Comparison of ENCODE assay signal across 10 cellular contexts in the genomic region with DNA sequence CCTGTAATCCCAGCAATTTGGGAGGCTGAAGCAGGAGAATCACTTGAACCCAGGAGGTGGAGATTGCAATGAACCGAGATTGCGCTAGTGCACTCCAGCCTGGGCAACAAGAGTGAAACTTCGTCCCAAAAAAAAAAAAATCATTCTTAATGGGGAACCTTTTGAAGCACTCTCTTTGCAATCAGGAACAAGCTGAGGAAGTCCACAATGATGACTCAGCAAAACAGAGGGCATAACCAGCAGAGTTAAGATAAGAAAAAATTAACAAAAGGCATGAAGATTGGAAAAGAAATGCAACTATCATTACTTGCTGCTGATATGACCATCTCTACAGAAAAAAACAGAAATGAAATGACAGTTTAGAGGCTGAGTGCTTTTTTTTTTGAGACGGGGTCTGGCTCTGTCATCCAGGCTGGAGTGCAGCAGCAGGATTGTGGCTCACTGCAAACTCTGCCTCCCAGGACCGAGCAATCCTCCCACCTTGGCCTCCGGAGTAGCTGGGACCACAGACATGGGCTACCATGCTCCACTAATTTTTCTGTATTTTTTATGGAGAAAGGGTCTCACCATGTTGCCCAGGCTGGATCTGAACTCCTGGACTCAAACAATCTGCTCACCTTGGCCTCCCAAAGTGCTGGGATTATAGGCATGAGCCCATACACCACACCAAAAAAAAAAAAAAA.
DNase-seq lines count a peak whose midpoint lies in the region; ATAC-seq lines count a peak whose summit lies in the region.
"Had no signal": no experiment of that assay in that cellular context is flagged by ENCODE, and none has a peak within 500 bp of the region (broad histone marks: within the 10 kb centered on the region; RNA-seq: fewer than 3 reads in every experiment).

No MANE protein-coding gene starts in this region.

- POLR2A ChIA-PET in activated CD8-positive, alpha-beta T cell treated with anti-CD3 and anti-CD28 coated beads, Interleukin-2, amount 10 ng/mL, durations not matched to agents 7 days and 5 days (lab: Charles Lee), result interaction anchor here (0.7 to 1.3 kb wide), 2 partner anchors 15 to 63 kb away, joined by 3 to 4 read pairs; no protein-coding TSS in a partner anchor

- DNase-seq in stimulated activated naive CD8-positive, alpha-beta T cell treated with anti-CD3 and anti-CD28 coated beads, Interleukin-15, Interleukin-2, amounts not matched to agents 100 U/mL and 50 U/mL, for 24 hours, result no peak
- DNase-seq in activated CD8-positive, alpha-beta T cell treated with anti-CD3 and anti-CD28 coated beads, Interleukin-2, amount 10 ng/mL, durations not matched to agents 7 days and 5 days, result no peak
- DNase-seq in immature natural killer cell (no peak), hepatic stellate cell (ENCODE audit: low spot score) (no peak), D341Med (ENCODE audit: low spot score) (no peak)
- DNase-seq: NCI-H524 had no signal

- H3K36me3 Mint-ChIP-seq in stimulated activated naive CD8-positive, alpha-beta T cell treated with anti-CD3 and anti-CD28 coated beads, Interleukin-15, Interleukin-2, amounts not matched to agents 100 ng/mL and 50 ng/mL, for 24 hours (ENCODE audit: low read depth), result peaks cover 81% of the 10 kb centered on the region
- H3K36me3 Mint-ChIP-seq in activated CD8-positive, alpha-beta T cell treated with anti-CD3 and anti-CD28 coated beads, Interleukin-2, amount 10 ng/mL, durations not matched to agents 7 days and 5 days (ENCODE audit: low read depth), result peaks cover 68% of the 10 kb centered on the region
- H3K36me3 Mint-ChIP-seq in immature natural killer cell, result peaks cover 16 to 23% (median 18%) of the 10 kb centered on the region in 3 donors

- CTCF ChIA-PET in activated CD8-positive, alpha-beta T cell treated with anti-CD3 and anti-CD28 coated beads, Interleukin-2, amount 10 ng/mL, durations not matched to agents 7 days and 5 days (lab: Charles Lee), result interaction anchor here (0.7 to 2.6 kb wide), 2 partner anchors 41 to 70 kb away, joined by 3 to 7 read pairs; no protein-coding TSS in a partner anchor

- no peak overlapping the region for H3K4me3 Mint-ChIP-seq in stimulated activated naive CD8-positive, alpha-beta T cell treated with anti-CD3 and anti-CD28 coated beads, Interleukin-15, Interleukin-2, amounts not matched to agents 100 ng/mL and 50 ng/mL, for 24 hours
- no peak overlapping the region for H3K4me3 Mint-ChIP-seq in activated CD8-positive, alpha-beta T cell treated with anti-CD3 and anti-CD28 coated beads, Interleukin-2, amount 10 ng/mL, durations not matched to agents 7 days and 5 days
- no peak overlapping the region for H3K4me3 Mint-ChIP-seq in immature natural killer cell
- H3K4me3 Mint-ChIP-seq: nephron had no signal

- peak overlapping the region; percentile 69 for H3K27ac Mint-ChIP-seq in stimulated activated naive CD8-positive, alpha-beta T cell treated with anti-CD3 and anti-CD28 coated beads, Interleukin-15, Interleukin-2, amounts not matched to agents 100 ng/mL and 50 ng/mL, for 24 hours
- peak overlapping the region; percentile 43 for H3K27ac Mint-ChIP-seq in activated CD8-positive, alpha-beta T cell treated with anti-CD3 and anti-CD28 coated beads, Interleukin-2, amount 10 ng/mL, durations not matched to agents 7 days and 5 days
- peak overlapping the region; percentile 70 to 91 (median 85) for H3K27ac Mint-ChIP-seq in immature natural killer cell
- H3K27ac Mint-ChIP-seq: nephron had no signal

- no peaks in the 10 kb centered on the region for H3K9me3 Mint-ChIP-seq in stimulated activated naive CD8-positive, alpha-beta T cell treated with anti-CD3 and anti-CD28 coated beads, Interleukin-15, Interleukin-2, amounts not matched to agents 100 ng/mL and 50 ng/mL, for 24 hours
- H3K9me3 Mint-ChIP-seq in activated CD8-positive, alpha-beta T cell treated with anti-CD3 and anti-CD28 coated beads, Interleukin-2, amount 10 ng/mL, durations not matched to agents 7 days and 5 days (ENCODE audit: insufficient read depth), result no peaks in the 10 kb centered on the region
- no peaks in the 10 kb centered on the region for H3K9me3 Mint-ChIP-seq in immature natural killer cell
- H3K9me3 Mint-ChIP-seq: nephron had no signal

- ATAC-seq in stimulated activated naive CD8-positive, alpha-beta T cell treated with anti-CD3 and anti-CD28 coated beads, Interleukin-15, Interleukin-2, amounts not matched to agents 100 U/mL and 50 U/mL, for 24 hours, result no peak
- ATAC-seq in activated CD8-positive, alpha-beta T cell treated with anti-CD3 and anti-CD28 coated beads, Interleukin-2, amount 10 ng/mL, durations not matched to agents 7 days and 5 days, result no peak
- ATAC-seq in GM19328 (IDR thresholded peaks at IDR 0.05; ENCODE audit: unreplicated experiment) (no peak), GM21367 (IDR thresholded peaks at IDR 0.05; ENCODE audit: unreplicated experiment) (no peak)

- no peaks in the 10 kb centered on the region for H3K27me3 Mint-ChIP-seq in stimulated activated naive CD8-positive, alpha-beta T cell treated with anti-CD3 and anti-CD28 coated beads, Interleukin-15, Interleukin-2, amounts not matched to agents 100 ng/mL and 50 ng/mL, for 24 hours
- H3K27me3 Mint-ChIP-seq in activated CD8-positive, alpha-beta T cell treated with anti-CD3 and anti-CD28 coated beads, Interleukin-2, amount 10 ng/mL, durations not matched to agents 7 days and 5 days (ENCODE audit: low read depth), result no peaks in the 10 kb centered on the region
- peaks cover 0 to 5% (median 3%) of the 10 kb centered on the region in 3 donors for H3K27me3 Mint-ChIP-seq in immature natural killer cell (ENCODE audit: low read depth in 3 of 3)

- peaks cover 67% of the 10 kb centered on the region for H3K4me1 Mint-ChIP-seq in stimulated activated naive CD8-positive, alpha-beta T cell treated with anti-CD3 and anti-CD28 coated beads, Interleukin-15, Interleukin-2, amounts not matched to agents 100 ng/mL and 50 ng/mL, for 24 hours (ENCODE audit: low read depth)
- peaks cover 46% of the 10 kb centered on the region for H3K4me1 Mint-ChIP-seq in activated CD8-positive, alpha-beta T cell treated with anti-CD3 and anti-CD28 coated beads, Interleukin-2, amount 10 ng/mL, durations not matched to agents 7 days and 5 days (ENCODE audit: low read depth)
- peaks cover 23 to 40% of the 10 kb centered on the region in 2 donors for H3K4me1 Mint-ChIP-seq in immature natural killer cell
